ENCODE assay signal across 23 cellular contexts in the genomic region with DNA sequence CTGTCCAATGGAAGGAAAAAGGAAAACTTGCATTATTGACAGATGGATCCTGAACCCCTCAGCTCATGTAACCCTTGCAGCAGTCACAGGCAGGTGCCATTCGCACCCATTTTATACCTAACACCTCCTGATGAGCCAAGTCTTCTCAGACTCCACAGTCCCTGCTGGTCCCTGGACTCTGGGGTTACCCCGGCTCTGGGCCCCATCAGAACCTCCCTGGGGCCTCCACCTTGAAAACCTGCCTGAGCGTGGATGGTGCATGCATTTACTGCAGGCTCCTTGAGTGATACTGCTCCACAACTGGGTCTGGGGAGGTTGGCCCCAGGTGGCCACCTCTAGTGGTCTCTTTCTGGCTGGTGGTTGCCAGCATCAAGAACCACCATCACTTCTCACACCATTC. TPM values are rescaled to one million over a fixed set of nuclear protein-coding genes. Genes with fewer than 3 reads are reported as not detected.
"Had no signal": no experiment of that assay in that cellular context is flagged by ENCODE, and none has a peak within 500 bp of the region (broad histone marks: within the 10 kb centered on the region; RNA-seq: fewer than 3 reads in every experiment).

No MANE protein-coding gene starts in this region.

- H3K4me2 ChIP-seq: smooth muscle cell had no signal

- H3K36me3 ChIP-seq: lower lobe of right lung, sigmoid colon, thyroid gland had no signal

- ATAC-seq: activated CD4-positive, alpha-beta T cell treated with anti-CD3 and anti-CD28 coated beads for 36 hours; body of pancreas; left lobe of liver; lower lobe of right lung; naive thymus-derived CD4-positive, alpha-beta T cell; stimulated activated naive CD8-positive, alpha-beta T cell treated with anti-CD3 and anti-CD28 coated beads, Interleukin-15, Interleukin-2, amounts not matched to agents 100 U/mL and 50 U/mL, for 24 hours had no signal

- H3K4me3 Mint-ChIP-seq: activated B cell treated with CpG ODN at 0.5 μM for 24 hours; activated CD4-positive, alpha-beta T cell treated with anti-CD3 and anti-CD28 coated beads for 36 hours; activated naive CD4-positive, alpha-beta T cell treated with anti-CD3 and anti-CD28 coated beads, Interleukin-2, amount 10 ng/mL, durations not matched to agents 7 days and 5 days; naive thymus-derived CD4-positive, alpha-beta T cell; neural crest cell; T-helper 1 cell treated with Interleukin-12 subunit alpha and Interleukin-12 subunit beta and Interleukin-4 antibody, amounts not matched to agents 30 μg/mL and 1 μg/mL, for 36 hours had no signal

- H3K4me1 ChIP-seq: sigmoid colon had no signal

- H3K4me1 Mint-ChIP-seq: activated B cell treated with CpG ODN at 0.5 μM for 24 hours, neural crest cell had no signal

- H3K9me3 ChIP-seq: body of pancreas, lower lobe of right lung, sigmoid colon, thyroid gland had no signal

- H3K36me3 Mint-ChIP-seq: activated naive CD4-positive, alpha-beta T cell treated with anti-CD3 and anti-CD28 coated beads, Interleukin-2, amount 10 ng/mL, durations not matched to agents 7 days and 5 days had no signal

- H3K27ac ChIP-seq: body of pancreas, foreskin keratinocyte, lower lobe of right lung, sigmoid colon had no signal

- H3K4me3 ChIP-seq: body of pancreas, lower lobe of right lung, sigmoid colon, smooth muscle cell, thyroid gland had no signal

- H3K9me3 Mint-ChIP-seq: activated B cell treated with CpG ODN at 0.5 μM for 24 hours; activated naive CD4-positive, alpha-beta T cell treated with anti-CD3 and anti-CD28 coated beads, Interleukin-2, amount 10 ng/mL, durations not matched to agents 7 days and 5 days; naive thymus-derived CD4-positive, alpha-beta T cell; neural crest cell; T-helper 1 cell treated with Interleukin-12 subunit alpha and Interleukin-12 subunit beta and Interleukin-4 antibody, amounts not matched to agents 30 μg/mL and 1 μg/mL, for 36 hours had no signal

- H3K27me3 Mint-ChIP-seq: activated CD4-positive, alpha-beta T cell treated with anti-CD3 and anti-CD28 coated beads for 36 hours; naive thymus-derived CD4-positive, alpha-beta T cell had no signal

- H3K27me3 ChIP-seq: body of pancreas, sigmoid colon, thyroid gland had no signal

- DNase-seq: activated B cell treated with CpG ODN at 0.5 μM for 24 hours; activated CD4-positive, alpha-beta T cell treated with anti-CD3 and anti-CD28 coated beads, Interleukin-2, amount 50 U/mL, for 4 hours; activated naive CD4-positive, alpha-beta T cell treated with anti-CD3 and anti-CD28 coated beads, Interleukin-2, amount 10 ng/mL, durations not matched to agents 7 days and 5 days; activated T-cell treated with anti-CD3 and anti-CD28 coated beads for 4 hours; anterior cingulate cortex; dermis blood vessel endothelial cell; effector CD8-positive, alpha-beta T cell; lower lobe of right lung; mesendoderm; naive thymus-derived CD4-positive, alpha-beta T cell; occipital lobe; sigmoid colon; stimulated activated CD4-positive, alpha-beta T cell treated with anti-CD3 and anti-CD28 coated beads, Interleukin-2, amount 100 ng/mL, for 48 hours; stimulated activated naive CD8-positive, alpha-beta T cell treated with anti-CD3 and anti-CD28 coated beads, Interleukin-15, Interleukin-2, amounts not matched to agents 100 U/mL and 50 U/mL, for 24 hours; T1000; thyroid gland had no signal

RNA-seq across cellular contexts. Expression of a gene that starts 15.9 kb away (rescaled TPM):
- total RNA-seq: dermis blood vessel endothelial cell, left lobe of liver had no signal
